Comparison of ENCODE assay signal across 8 cellular contexts in genomic region chr12:68611094-68611818, GRCh38. TPM values are rescaled to one million over a fixed set of nuclear protein-coding genes. Genes with fewer than 3 reads are reported as not detected.
DNase-seq lines count a peak whose midpoint lies in the region; ATAC-seq, FAIRE-seq and TF ChIP-seq lines count a peak whose summit lies in the region.

No MANE protein-coding gene starts in this region.

- H3K9ac ChIP-seq in K562 (ENCODE audit: insufficient read depth in 1 of 2, low read depth in 2 of 2, low read length in 2 of 2): peak overlapping the region; percentile 86 to 99

- H3K4me1 ChIP-seq in DOHH2 (ENCODE audit: control insufficient read depth, low read length) (peaks cover 50% of the 10 kb centered on the region), K562 (replicated peaks in 1 of 2; ENCODE audit: control insufficient read depth in 2 of 2, insufficient read depth in 2 of 2, low read length in 2 of 2) (peaks cover 14 to 28% of the 10 kb centered on the region in 2 experiments)

- BruUV-seq in K562 (replicated peaks; lab: Mats Ljungman, UMichigan): no TSS peak

- H3K4me3 ChIP-seq in DOHH2 (ENCODE audit: low read length): peak overlapping the region; percentile 85
- H3K4me3 ChIP-seq in Jurkat, Clone E6-1 (ENCODE audit: low read length): peak overlapping the region; percentile 91
- H3K4me3 ChIP-seq in K562: peak overlapping the region; percentile 92

- FAIRE-seq in K562 (lab: Jason Lieb, UNC): peak; percentile 58

- H3K27me3 ChIP-seq in DOHH2 (ENCODE audit: control insufficient read depth, low read length): no peaks in the 10 kb centered on the region
- no peaks in the 10 kb centered on the region for H3K27me3 ChIP-seq in K562 (ENCODE audit: control insufficient read depth in 2 of 2, insufficient read depth in 2 of 2, low read length in 2 of 2)

- H3K4me2 ChIP-seq in DOHH2 (ENCODE audit: low read length) (peak overlapping the region; percentile 92), K562 (ENCODE audit: insufficient read depth, low read length) (peak overlapping the region; percentile 80)

- H3F3A ChIP-seq in DOHH2 (ENCODE audit: control insufficient read depth, insufficient read depth): peaks cover 14% of the 10 kb centered on the region

- DNase-seq in Jurkat, Clone E6-1 (ENCODE audit: low read depth, low spot score): peak; percentile 28
- DNase-seq in T1000 (lab: John Stamatoyannopoulos, UW) (peak; percentile 13), K562 (ENCODE audit: extremely low read depth in 1 of 4, low spot score in 3 of 4) (peak; percentile 51 to 76 (median 66)), hippocampal formation (lab: John Stamatoyannopoulos, UW) (peak; percentile 47 to 58), putamen (ENCODE audit: low spot score) (peak; percentile 66)

- POLR2A ChIA-PET in K562 (lab: Yijun Ruan, JAX): interaction anchor here (1.1 to 2.1 kb wide), 3 partner anchors 10 to 135 kb away, joined by 3 to 5 read pairs (median 3); no protein-coding TSS in a partner anchor

- no peak for TF ChIP-seq EP300 in K562 (IDR thresholded peaks at IDR 0.05; ENCODE audit: low read length)

- TF ChIP-seq CTCF in DOHH2 (IDR thresholded peaks at IDR 0.05; ENCODE audit: low read depth, low read length, poor library complexity, severe bottlenecking) (peak; percentile 17), K562 (IDR thresholded peaks at IDR 0.05 in 2 of 3, conservative IDR thresholded peaks at IDR 0.05 in 1 of 3; ENCODE audit: insufficient read depth in 2 of 3, low read depth in 1 of 3, low read length in 3 of 3) (peak in 1 of 3 experiments; percentile 15; a peak in 1 of 6 replicates)

- H4K20me1 ChIP-seq in DOHH2 (ENCODE audit: control insufficient read depth, insufficient read depth, low read depth, low read length): peaks cover 35% of the 10 kb centered on the region
- peaks cover 24% of the 10 kb centered on the region for H4K20me1 ChIP-seq in K562 (replicated peaks; ENCODE audit: control insufficient read depth, insufficient read depth, low read length)

- TF ChIP-seq POLR2A in K562 (conservative IDR thresholded peaks at IDR 0.05): no peak

- intact Hi-C loops in K562 (cut with micrococcal nuclease): loop anchor here (2.0 to 5.0 kb wide), 3 partner anchors 56 to 244 kb away; partner anchors contain the start of gene NUP107

- under 1% methylated on average over 32 of the region's 72 CpGs for WGBS in K562 (ENCODE audit: insufficient coverage, low coverage, missing lambda C conversion rate)

- H3K9me3 ChIP-seq in DOHH2 (ENCODE audit: control insufficient read depth, insufficient read depth, low read length) (no peaks in the 10 kb centered on the region), K562 (replicated peaks; ENCODE audit: control insufficient read depth, insufficient read depth, low read depth, low read length) (no peaks in the 10 kb centered on the region)

- in situ Hi-C loops in K562 (cut with MboI): no loop called here

- peak overlapping the region; percentile 41 for H2AFZ ChIP-seq in K562 (ENCODE audit: low read depth, low read length)

- ATAC-seq in GM21576 (IDR thresholded peaks at IDR 0.05; ENCODE audit: unreplicated experiment) (peak; percentile 26), K562 (peak; percentile 26), GM18858 (IDR thresholded peaks at IDR 0.05; ENCODE audit: unreplicated experiment) (no peak)

- peak overlapping the region; percentile 89 for H3K27ac ChIP-seq in DOHH2 (ENCODE audit: low read depth, low read length)
- H3K27ac ChIP-seq in K562 (ENCODE audit: extremely low read depth, low read depth, low read length): peak overlapping the region; percentile 93

- H3K79me2 ChIP-seq in DOHH2 (ENCODE audit: control insufficient read depth, low read length): peaks cover 56% of the 10 kb centered on the region
- peaks cover 54% of the 10 kb centered on the region for H3K79me2 ChIP-seq in K562 (ENCODE audit: control insufficient read depth, insufficient read depth, low read length)

- CTCF ChIA-PET in K562 (lab: Yijun Ruan, JAX; ENCODE audit: low intra/inter-chr PET ratio): no interaction called here

- peaks cover 4% of the 10 kb centered on the region for H3K9me1 ChIP-seq in K562 (ENCODE audit: control insufficient read depth, insufficient read depth, low read length)

- no peaks in the 10 kb centered on the region for H3K9me2 ChIP-seq in DOHH2 (replicated peaks; ENCODE audit: control insufficient read depth, low read length)

- TF ChIP-seq RAD21 in K562 (CRISPR knock-in tag; conservative IDR thresholded peaks at IDR 0.05 in 1 of 2, IDR thresholded peaks at IDR 0.05 in 1 of 2): no peak

- peaks cover 36% of the 10 kb centered on the region for H3K36me3 ChIP-seq in DOHH2 (ENCODE audit: control insufficient read depth, low read length)
- peaks cover 22% of the 10 kb centered on the region for H3K36me3 ChIP-seq in K562 (ENCODE audit: control insufficient read depth, insufficient read depth, low read length)

TF ChIP-seq in K562, 482 proteins besides CTCF, POLR2A, EP300 and RAD21 (continues in another document):
- TF ChIP-seq STAT5A (IDR thresholded peaks at IDR 0.05; ENCODE audit: borderline replicate concordance, low read length) (no peak), ETV1 (tag; conservative IDR thresholded peaks at IDR 0.05; ENCODE audit: low read depth) (no peak), RREB1 (CRISPR knock-in tag; IDR thresholded peaks at IDR 0.05) (no peak), SMAD4 (CRISPR knock-in tag; conservative IDR thresholded peaks at IDR 0.05) (no peak), FOXK2 (conservative IDR thresholded peaks at IDR 0.05 in 1 of 2, IDR thresholded peaks at IDR 0.05 in 1 of 2; ENCODE audit: low read depth in 2 of 2) (0 out of 4 replicates have a peak, but pooled peaks of 1 of the 2 experiments have one; percentile 18), RBM25 (IDR thresholded peaks at IDR 0.05; ENCODE audit: low read depth, low read length, severe bottlenecking) (no peak)

RNA-seq across cellular contexts. Expression of gene RAP1B, which starts 0.6 kb away (rescaled TPM):
- polyA plus RNA-seq in Jurkat, Clone E6-1 (2012; ENCODE audit: insufficient read depth, insufficient read length): 192 TPM
- total RNA-seq in K562 (2011; cell fraction: chromatin; rRNA removed; ENCODE audit: low replicate concordance): 72.2 and 246 TPM in 2 replicates
- 38.4 and 61.2 TPM in 2 replicates for total RNA-seq in K562 (2011; cell fraction: nucleolus; rRNA removed)
- 122 and 262 TPM in 2 replicates for total RNA-seq in K562 (2011; cell fraction: nucleoplasm; rRNA removed)
- total RNA-seq in K562 (2014; rRNA removed): 133 and 157 TPM in 2 replicates
- total RNA-seq in K562 (2014; rRNA removed; fragmentation: Illumina TruSeq; extraction: Trizol): 169 and 201 TPM in 2 replicates
- 168 and 191 TPM in 2 replicates for total RNA-seq in K562 (2015; rRNA removed; fragmentation: Illumina TruSeq; extraction: Trizol)
- 160 and 170 TPM in 2 replicates for total RNA-seq in K562 (2021)
- polyA plus RNA-seq in K562 (2011; rRNA removed): 184 and 309 TPM in 2 replicates
- polyA plus RNA-seq in K562 (2011; cell fraction: cytosol; rRNA removed): 76.5 and 110 TPM in 2 replicates
- 47.8 and 69.1 TPM in 2 replicates for polyA plus RNA-seq in K562 (2011; cell fraction: nucleus; rRNA removed)
- 168 and 212 TPM in 2 replicates for polyA plus RNA-seq in K562 (2012)
- polyA plus RNA-seq in K562 (2014; fragmentation: Illumina TruSeq; extraction: Trizol): 263 and 309 TPM in 2 replicates
- polyA plus RNA-seq in K562 (2014; fragmentation: Nextera tagmentation; extraction: Ambion mirVana): 100 to 1,000 TPM; 107 to 116 TPM
- polyA plus RNA-seq in K562 (2014; rRNA removed): 212 and 213 TPM in 2 replicates
- polyA minus RNA-seq in K562 (2011; rRNA and poly(A)+ RNA removed): 175 and 226 TPM in 2 replicates
- 60.5 and 94.7 TPM in 2 replicates for polyA minus RNA-seq in K562 (2011; cell fraction: cytosol; rRNA and poly(A)+ RNA removed)
- polyA minus RNA-seq in K562 (2011; cell fraction: nucleus; rRNA and poly(A)+ RNA removed): 33.7 and 49.9 TPM in 2 replicates

Comparison
In these comparisons a context has a peak if more than half of its experiments do, and no peak if none do; other contexts are left out.
1. DNase-seq: peak in every context shown above with its lines; median percentile 66 in K562; 66 in putamen; 52 in hippocampal formation; 28 in Jurkat, Clone E6-1; 13 in T1000.